Comparison of ENCODE assay signal across 8 cellular contexts in the genomic region with DNA sequence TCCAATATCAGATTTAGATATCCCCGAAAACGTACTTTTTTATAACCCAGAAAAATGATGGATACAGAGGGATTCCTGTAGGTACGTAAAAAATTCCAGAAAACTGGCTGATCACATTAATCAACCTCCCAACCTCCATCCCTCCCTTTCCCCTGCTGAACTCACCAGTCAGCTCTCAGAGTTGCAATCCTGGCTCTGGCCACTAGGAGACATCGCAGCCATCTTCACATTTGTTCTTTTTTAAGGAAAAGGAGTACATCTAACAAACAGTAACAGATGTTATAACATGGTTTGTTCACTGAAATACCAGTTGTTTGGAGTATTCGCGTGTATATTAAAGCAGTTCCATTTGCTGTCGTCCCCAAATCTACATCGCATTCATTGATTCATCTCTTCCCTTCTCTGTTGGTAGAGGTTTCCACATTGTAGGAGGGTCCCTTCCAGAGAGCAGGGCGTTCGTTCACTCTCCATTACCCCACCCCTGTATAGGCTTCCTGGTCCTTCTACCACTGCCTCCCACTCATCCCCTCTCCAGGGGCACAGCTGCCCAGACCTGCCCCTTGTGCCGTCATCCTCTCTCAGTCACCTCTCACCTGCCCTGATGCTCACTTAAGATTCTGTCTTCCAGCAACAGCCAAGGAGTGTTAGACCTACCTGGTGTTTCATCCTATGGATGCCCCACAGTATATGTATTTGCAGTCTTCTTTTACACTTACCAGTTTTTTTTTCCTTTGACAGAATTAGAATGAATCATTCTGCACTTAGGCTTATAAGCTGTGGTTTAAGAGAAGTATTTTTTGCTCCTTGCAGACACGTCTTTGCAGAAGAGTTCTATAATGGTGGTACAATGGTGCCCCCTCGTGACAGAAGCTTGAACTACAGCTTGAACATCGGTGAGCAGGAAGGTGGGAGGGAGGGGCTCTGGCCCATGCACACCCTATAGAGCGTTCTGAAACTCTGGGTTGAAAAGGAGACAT. TPM values are rescaled to one million over a fixed set of nuclear protein-coding genes. Genes with fewer than 3 reads are reported as not detected.
DNase-seq lines count a peak whose midpoint lies in the region; ATAC-seq, FAIRE-seq and TF ChIP-seq lines count a peak whose summit lies in the region.

No MANE protein-coding gene starts in this region.

- H3K9me3 ChIP-seq in AG04450 (ENCODE audit: control insufficient read depth, insufficient read depth, low read length) = no peaks in the 10 kb centered on the region
- no peaks in the 10 kb centered on the region for H3K9me3 ChIP-seq in HepG2 (ENCODE audit: low read length)

- peaks cover 4% of the 10 kb centered on the region; the same call in 1 of the 2 replicates for H3K4me1 Mint-ChIP-seq in WTC11

- no peaks in the 10 kb centered on the region for H3K36me3 Mint-ChIP-seq in WTC11

- H3K9ac ChIP-seq in HepG2 (ENCODE audit: insufficient read depth, low read depth, low read length) = no peak overlapping the region

- H3K36me3 ChIP-seq in HepG2 (replicated peaks in 1 of 2; ENCODE audit: control insufficient read depth in 1 of 2, insufficient read depth in 2 of 2, low read length in 2 of 2) = no peaks in the 10 kb centered on the region

- TF ChIP-seq CTCF in AG04450 (IDR thresholded peaks at IDR 0.05; ENCODE audit: low read depth, low read length) (peak; percentile 64), WTC11 (IDR thresholded peaks at IDR 0.05) (peak; percentile 54), cardiac fibroblast (IDR thresholded peaks at IDR 0.05; ENCODE audit: low read depth, low read length) (peak; percentile 65), HepG2 (CRISPR knock-in tag; IDR thresholded peaks at IDR 0.05) (peak; percentile 63)

- H3K27ac ChIP-seq in AG04450 (ENCODE audit: low read depth, low read length) (no peak overlapping the region), HepG2 (ENCODE audit: extremely low read length, insufficient read depth, low read length) (no peak overlapping the region)

- intact Hi-C loops in HepG2 (cut with micrococcal nuclease; ENCODE audit: unreplicated experiment) = no loop called here

- no peak for TF ChIP-seq RAD21 in HepG2 (CRISPR knock-in tag; IDR thresholded peaks at IDR 0.05)

- H2AFZ ChIP-seq in HepG2 (ENCODE audit: low read length) = no peak overlapping the region

- in situ Hi-C loops in HepG2 (cut with HindIII; ENCODE audit: extremely low pct_ligation_motif_present, low pct_unique_long_range_greater_than_20kb) = no loop called here

- BruUV-seq in HepG2 (replicated peaks; lab: Mats Ljungman, UMichigan) = no TSS peak

- TF ChIP-seq EP300 in HepG2 (IDR thresholded peaks at IDR 0.05; ENCODE audit: low read depth in 2 of 2, low read length in 2 of 2) = no peak
- no peak for TF ChIP-seq EP300 in HepG2 (CRISPR knock-in tag; IDR thresholded peaks at IDR 0.05; ENCODE audit: borderline replicate concordance)

- no peaks in the 10 kb centered on the region for H4K20me1 ChIP-seq in HepG2 (ENCODE audit: insufficient read depth, low read length)

- H3K79me2 ChIP-seq in HepG2 (ENCODE audit: insufficient read depth, low read length) = no peaks in the 10 kb centered on the region

- POLR2A ChIA-PET in AG04450 (lab: Yijun Ruan, JAX) = no interaction called here
- POLR2A ChIA-PET in WTC11 (lab: Charles Lee) = interaction anchor here (1.0 kb wide), 1 partner anchor 729 kb away, joined by 3 read pairs; the partner anchor contains the start of gene TCEAL1
- POLR2A ChIA-PET in HepG2 (lab: Yijun Ruan, JAX) = no interaction called here

- DNase-seq in AG04450 (ENCODE audit: low read depth, low spot score) (peak; percentile 26), GM18507 (ENCODE audit: extremely low spot score, insufficient read length, low read depth) (no peak), NCI-H2081 (lab: John Stamatoyannopoulos, UW) (peak; percentile 60 to 79), WTC11 (ENCODE audit: low spot score) (peak; percentile 76), cardiac fibroblast (ENCODE audit: low read depth in 2 of 2) (peak; percentile 74 to 76), HepG2 (ENCODE audit: low spot score) (peak; percentile 39)
- DNase-seq in stimulated activated CD4-positive, alpha-beta T cell treated with anti-CD3 and anti-CD28 coated beads, TNF-alpha, amount 100 ng/mL, for 24 hours (ENCODE audit: low read depth in 3 of 3) = peak; percentile 30 to 64 (median 39)

- CTCF ChIA-PET in AG04450 (lab: Charles Lee) (interaction anchor here (0.6 to 3.0 kb wide), 31 partner anchors 9 to 557 kb away, joined by 3 to 20 read pairs (median 5); no protein-coding TSS in a partner anchor), WTC11 (lab: Charles Lee) (interaction anchor here (0.5 to 2.1 kb wide), 23 partner anchors 12 to 814 kb away, joined by 3 to 23 read pairs (median 3); partner anchors contain the start of gene GPRASP3), HepG2 (lab: Yijun Ruan, JAX; ENCODE audit: low intra/inter-chr PET ratio, low total read pairs) (no interaction called here)

- ATAC-seq in HG02973 (IDR thresholded peaks at IDR 0.05; ENCODE audit: unreplicated experiment) (peak; percentile 82), WTC11 (peak; percentile 84), HepG2 (peak; percentile 84)

- H3K27me3 Mint-ChIP-seq in WTC11 (ENCODE audit: low read depth) = no peaks in the 10 kb centered on the region

- no peaks in the 10 kb centered on the region for H3K4me1 ChIP-seq in HepG2 (ENCODE audit: insufficient read depth, low read length)

- peak; percentile 84 for FAIRE-seq in GM18507 (lab: Jason Lieb, UNC)
- FAIRE-seq in HepG2 (lab: Jason Lieb, UNC) = peak; percentile 48

- H3K27me3 ChIP-seq in AG04450 (ENCODE audit: control insufficient read depth, insufficient read depth, low read length) = no peaks in the 10 kb centered on the region
- no peaks in the 10 kb centered on the region for H3K27me3 ChIP-seq in HepG2 (ENCODE audit: control insufficient read depth in 1 of 2, insufficient read depth in 2 of 2, low read length in 2 of 2)

- WGBS in HepG2 (ENCODE audit: low lambda C conversion rate) = 59% methylated on average over 15 of the region's 15 CpGs

- no peak overlapping the region for H3K27ac Mint-ChIP-seq in WTC11

- no peak overlapping the region for H3K4me2 ChIP-seq in HepG2 (ENCODE audit: low read depth, low read length)

- no peaks in the 10 kb centered on the region for H3K9me3 Mint-ChIP-seq in WTC11

- no peak overlapping the region for H3K4me3 ChIP-seq in AG04450 (ENCODE audit: low read depth, low read length)
- H3K4me3 ChIP-seq in cardiac fibroblast (replicated peaks in 1 of 2; ENCODE audit: low read depth in 2 of 2, low read length in 2 of 2) = no peak overlapping the region
- no peak overlapping the region for H3K4me3 ChIP-seq in HepG2 (replicated peaks in 1 of 3; ENCODE audit: insufficient read depth in 1 of 3, low read depth in 2 of 3, low read length in 3 of 3)

- TF ChIP-seq POLR2A in HepG2 (IDR thresholded peaks at IDR 0.05; ENCODE audit: insufficient read depth in 1 of 2, low read depth in 2 of 2, low read length in 2 of 2) = no peak

- H3K4me3 Mint-ChIP-seq in WTC11 = no peak overlapping the region

TF ChIP-seq in HepG2, 621 proteins besides CTCF, POLR2A, EP300 and RAD21 (continues in another document):
- no peak for TF ChIP-seq ZNF672 (CRISPR knock-in tag; IDR thresholded peaks at IDR 0.05)
- TF ChIP-seq PHB2 (IDR thresholded peaks at IDR 0.05; ENCODE audit: partially characterized antibody) = no peak
- TF ChIP-seq STAG1 (CRISPR knock-in tag; IDR thresholded peaks at IDR 0.05) = peak; percentile 48

RNA-seq across cellular contexts. Expression of gene RAB40AL, which starts 36.8 kb away (rescaled TPM):
- 0.21 and 0.42 TPM in 2 replicates for polyA plus RNA-seq in AG04450 (2011; rRNA removed)
- 4.4 and 6.9 TPM in 2 replicates for polyA minus RNA-seq in AG04450 (2011; rRNA and poly(A)+ RNA removed)
- total RNA-seq in WTC11 (2021) = 0.20 TPM in 1 of 3 replicates, not detected in the others
- total RNA-seq in HepG2 (2016; rRNA removed; fragmentation: Illumina TruSeq; extraction: Trizol) = 0.40 TPM in 1 of 2 replicates, not detected in the other
- not detected in 2 replicates for total RNA-seq in HepG2 (2016; cell fraction: cytosol; rRNA removed; fragmentation: Illumina TruSeq; extraction: Trizol; ENCODE audit: low read depth)
- total RNA-seq in HepG2 (2016; cell fraction: insoluble cytoplasmic fraction; rRNA removed; fragmentation: Illumina TruSeq; extraction: Trizol) = 0.15 TPM in 1 of 2 replicates, not detected in the other
- total RNA-seq in HepG2 (2016; cell fraction: membrane; rRNA removed; fragmentation: Illumina TruSeq; extraction: Trizol) = not detected in 2 replicates
- 1.8 and 2.6 TPM in 2 replicates for total RNA-seq in HepG2 (2016; cell fraction: nucleus; rRNA removed; fragmentation: Illumina TruSeq; extraction: Trizol)
- 0.08 and 0.44 TPM in 2 replicates for polyA plus RNA-seq in HepG2 (2011; rRNA removed)
- polyA plus RNA-seq in HepG2 (2011; cell fraction: cytosol; rRNA removed) = 0.07 TPM in 1 of 2 replicates, not detected in the other
- polyA plus RNA-seq in HepG2 (2011; cell fraction: nucleus; rRNA removed) = 2.7 and 2.8 TPM in 2 replicates
- not detected in 2 replicates for polyA plus RNA-seq in HepG2 (2012)
- polyA plus RNA-seq in HepG2 (2016; cell fraction: cytosol; fragmentation: Illumina TruSeq; extraction: Trizol; ENCODE audit: low read depth) = not detected in 2 replicates
- not detected in 2 replicates for polyA plus RNA-seq in HepG2 (2016; cell fraction: insoluble cytoplasmic fraction; fragmentation: Illumina TruSeq; extraction: Trizol; ENCODE audit: low read depth)
- not detected in 2 replicates for polyA plus RNA-seq in HepG2 (2016; cell fraction: membrane; fragmentation: Illumina TruSeq; extraction: Trizol; ENCODE audit: low read depth)
- 1.1 TPM in 1 of 2 replicates, not detected in the other for polyA plus RNA-seq in HepG2 (2016; cell fraction: nucleus; fragmentation: Illumina TruSeq; extraction: Trizol; ENCODE audit: insufficient read depth, low read depth)
- polyA minus RNA-seq in HepG2 (2011; rRNA and poly(A)+ RNA removed; ENCODE audit: low replicate concordance) = 7.4 and 13.8 TPM in 2 replicates
- not detected in 2 replicates for polyA minus RNA-seq in HepG2 (2011; cell fraction: cytosol; rRNA and poly(A)+ RNA removed)
- polyA minus RNA-seq in HepG2 (2011; cell fraction: nucleus; rRNA and poly(A)+ RNA removed) = 11.1 and 12.2 TPM in 2 replicates
